Comparison of ENCODE assay signal across 32 cellular contexts in the genomic region with DNA sequence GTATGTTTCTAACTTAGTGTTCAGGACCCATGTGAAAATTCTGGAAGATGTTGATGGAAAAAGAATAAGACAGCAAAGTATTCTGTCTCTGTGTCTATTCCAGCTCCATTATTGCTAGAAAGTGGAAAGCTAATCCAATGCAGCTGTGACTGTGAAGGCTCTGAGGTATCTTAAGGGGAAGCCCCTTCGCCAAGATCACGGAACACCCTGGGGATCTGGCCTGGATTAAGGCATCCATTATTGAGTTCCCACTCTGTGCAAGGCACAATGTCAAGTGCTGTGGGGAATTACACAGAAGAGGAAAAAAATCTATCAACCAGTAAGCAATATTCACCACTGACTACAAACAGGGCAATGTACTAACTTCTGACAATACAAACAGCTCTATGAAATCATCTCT.
"Had no signal": no experiment of that assay in that cellular context is flagged by ENCODE, and none has a peak within 500 bp of the region (broad histone marks: within the 10 kb centered on the region; RNA-seq: fewer than 3 reads in every experiment).

No MANE protein-coding gene starts in this region.

- ATAC-seq: activated CD8-positive, alpha-beta memory T cell treated with anti-CD3 and anti-CD28 coated beads, Interleukin-2, amount 10 ng/mL, durations not matched to agents 7 days and 5 days; activated naive CD8-positive, alpha-beta T cell treated with anti-CD3 and anti-CD28 coated beads, Interleukin-2, amount 50 U/mL, for 24 hours; K562; PC-3 had no signal

- H3K4me1 Mint-ChIP-seq: activated CD4-positive, alpha-beta memory T cell treated with anti-CD3 and anti-CD28 coated beads, Interleukin-2, amount 10 ng/mL, durations not matched to agents 7 days and 5 days; activated CD8-positive, alpha-beta memory T cell treated with anti-CD3 and anti-CD28 coated beads, Interleukin-2, amount 10 ng/mL, durations not matched to agents 7 days and 5 days; activated naive CD4-positive, alpha-beta T cell treated with anti-CD3 and anti-CD28 coated beads, Interleukin-2, amount 10 ng/mL, durations not matched to agents 7 days and 5 days; activated naive CD8-positive, alpha-beta T cell treated with anti-CD3 and anti-CD28 coated beads, Interleukin-2, amount 50 U/mL, for 24 hours had no signal

- H3K27me3 ChIP-seq: brain microvascular endothelial cell, cardiac muscle cell, Peyer's patch had no signal

- H3K27me3 Mint-ChIP-seq: activated CD4-positive, alpha-beta memory T cell treated with anti-CD3 and anti-CD28 coated beads, Interleukin-2, amount 10 ng/mL, durations not matched to agents 7 days and 5 days; activated CD8-positive, alpha-beta memory T cell treated with anti-CD3 and anti-CD28 coated beads, Interleukin-2, amount 10 ng/mL, durations not matched to agents 7 days and 5 days; activated naive CD4-positive, alpha-beta T cell treated with anti-CD3 and anti-CD28 coated beads, Interleukin-2, amount 10 ng/mL, durations not matched to agents 7 days and 5 days; activated naive CD8-positive, alpha-beta T cell treated with anti-CD3 and anti-CD28 coated beads, Interleukin-2, amount 50 U/mL, for 24 hours had no signal

- H3K27ac Mint-ChIP-seq: activated CD4-positive, alpha-beta memory T cell treated with anti-CD3 and anti-CD28 coated beads, Interleukin-2, amount 10 ng/mL, durations not matched to agents 7 days and 5 days; activated CD8-positive, alpha-beta memory T cell treated with anti-CD3 and anti-CD28 coated beads, Interleukin-2, amount 10 ng/mL, durations not matched to agents 7 days and 5 days; activated naive CD4-positive, alpha-beta T cell treated with anti-CD3 and anti-CD28 coated beads, Interleukin-2, amount 10 ng/mL, durations not matched to agents 7 days and 5 days; activated naive CD8-positive, alpha-beta T cell; activated naive CD8-positive, alpha-beta T cell treated with anti-CD3 and anti-CD28 coated beads, Interleukin-2, amount 50 U/mL, for 24 hours had no signal

- H3K36me3 ChIP-seq: brain microvascular endothelial cell, cardiac muscle cell, Peyer's patch, WERI-Rb-1 had no signal

- H3K36me3 Mint-ChIP-seq: activated CD8-positive, alpha-beta memory T cell treated with anti-CD3 and anti-CD28 coated beads, Interleukin-2, amount 10 ng/mL, durations not matched to agents 7 days and 5 days; activated naive CD4-positive, alpha-beta T cell treated with anti-CD3 and anti-CD28 coated beads, Interleukin-2, amount 10 ng/mL, durations not matched to agents 7 days and 5 days; activated naive CD8-positive, alpha-beta T cell had no signal

- H3K4me3 ChIP-seq: cardiac muscle cell, K562, Peyer's patch had no signal

- H3K4me1 ChIP-seq: Peyer's patch had no signal

- H3K9me3 Mint-ChIP-seq: activated CD4-positive, alpha-beta memory T cell treated with anti-CD3 and anti-CD28 coated beads, Interleukin-2, amount 10 ng/mL, durations not matched to agents 7 days and 5 days; activated naive CD4-positive, alpha-beta T cell treated with anti-CD3 and anti-CD28 coated beads, Interleukin-2, amount 10 ng/mL, durations not matched to agents 7 days and 5 days; activated naive CD8-positive, alpha-beta T cell treated with anti-CD3 and anti-CD28 coated beads, Interleukin-2, amount 50 U/mL, for 24 hours had no signal

- H3K27ac ChIP-seq: brain microvascular endothelial cell, cardiac muscle cell, Peyer's patch, WERI-Rb-1 had no signal

- H3K9me3 ChIP-seq: Peyer's patch had no signal

- H3K4me3 Mint-ChIP-seq: activated CD4-positive, alpha-beta memory T cell treated with anti-CD3 and anti-CD28 coated beads, Interleukin-2, amount 10 ng/mL, durations not matched to agents 7 days and 5 days; activated CD8-positive, alpha-beta memory T cell treated with anti-CD3 and anti-CD28 coated beads, Interleukin-2, amount 10 ng/mL, durations not matched to agents 7 days and 5 days; activated naive CD4-positive, alpha-beta T cell treated with anti-CD3 and anti-CD28 coated beads, Interleukin-2, amount 10 ng/mL, durations not matched to agents 7 days and 5 days; activated naive CD8-positive, alpha-beta T cell; activated naive CD8-positive, alpha-beta T cell treated with anti-CD3 and anti-CD28 coated beads, Interleukin-2, amount 50 U/mL, for 24 hours had no signal

- DNase-seq: activated CD4-positive, alpha-beta memory T cell treated with anti-CD3 and anti-CD28 coated beads, Interleukin-2, amount 10 ng/mL, durations not matched to agents 7 days and 5 days; activated CD4-positive, alpha-beta T cell treated with anti-CD3 and anti-CD28 coated beads for 1 hour; activated CD4-positive, alpha-beta T cell treated with anti-CD3 and anti-CD28 coated beads for 48 hours; activated CD4-positive, CD25-positive, alpha-beta regulatory T cell; activated CD8-positive, alpha-beta memory T cell treated with anti-CD3 and anti-CD28 coated beads for 24 hours; activated CD8-positive, alpha-beta memory T cell treated with anti-CD3 and anti-CD28 coated beads, Interleukin-2, amount 10 ng/mL, durations not matched to agents 7 days and 5 days; activated CD8-positive, alpha-beta memory T cell treated with anti-CD3 and anti-CD28 coated beads, Interleukin-2, amount 50 U/mL, for 48 hours; activated effector memory CD4-positive, alpha-beta T cell treated with Interleukin-2 at 50 U/mL for 16 hours; activated naive CD4-positive, alpha-beta T cell treated with anti-CD3 and anti-CD28 coated beads, Interleukin-2, amount 10 ng/mL, durations not matched to agents 7 days and 5 days; activated naive CD8-positive, alpha-beta T cell treated with anti-CD3 and anti-CD28 coated beads, Interleukin-2, amount 50 U/mL, for 24 hours; activated T-cell treated with anti-CD3 and anti-CD28 coated beads, Interleukin-2, amount 50 U/mL, for 48 hours; anterior cingulate cortex; brain microvascular endothelial cell; NCI-H1105; NCI-H1436; NCI-H1694; NCI-H2029; NCI-H345; NCI-H526; NCI-H748 treated with DMSO at 0.1 percent for 48 hours; NK-92 treated with Interleukin-12 subunit alpha and Interleukin-12 subunit beta, amount 100 ng/mL, for 24 hours; PC-3; Peyer's patch; RPMI8226; SW 1271; T-helper 1 cell; T-helper 2 cell; T-helper 9 cell; WERI-Rb-1 had no signal
